In the genomic region with DNA sequence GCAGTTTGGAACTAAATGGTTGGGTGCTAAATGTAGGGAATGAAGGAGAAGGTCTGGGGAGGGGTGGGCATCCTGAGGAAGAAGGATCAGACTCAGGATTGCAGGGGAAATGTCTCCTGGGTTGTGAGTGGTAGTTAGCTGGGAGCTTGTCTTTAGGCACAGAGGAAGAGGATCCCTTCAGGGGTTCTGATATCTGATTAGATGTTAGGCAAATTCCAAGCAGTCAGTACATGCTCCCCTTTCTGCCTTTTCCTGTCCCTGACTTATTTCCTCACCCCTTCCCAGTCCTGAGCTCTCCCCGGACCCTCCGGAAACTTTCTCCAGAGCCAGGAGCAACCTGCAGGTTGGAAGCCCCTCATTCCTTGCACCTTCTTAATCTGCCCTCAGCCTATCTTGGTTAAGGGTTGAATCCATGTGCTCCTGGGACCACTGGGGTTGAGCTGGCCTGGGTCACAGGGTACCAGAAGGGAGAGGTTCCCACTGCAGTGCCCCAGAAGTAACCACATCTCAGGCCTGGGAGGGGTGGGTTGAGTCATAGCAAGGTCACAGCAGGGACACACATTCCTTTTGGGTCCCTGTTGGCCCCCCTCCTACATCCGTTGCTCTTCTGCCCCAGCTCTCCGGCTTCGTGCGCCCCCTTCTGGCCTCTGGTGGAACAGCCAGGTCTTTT, we compare ENCODE assay signal across 8 cellular contexts. TPM values are rescaled to one million over a fixed set of nuclear protein-coding genes. Genes with fewer than 3 reads are reported as not detected.
A peak's percentile ranks its signal among the peaks of the same experiment; 100 is the strongest.
DNase-seq lines count a peak whose midpoint lies in the region; ATAC-seq, FAIRE-seq and TF ChIP-seq lines count a peak whose summit lies in the region.

No MANE protein-coding gene starts in this region.

- H2AFZ ChIP-seq in mammary epithelial cell (ENCODE audit: low read depth, low read length), result peak overlapping the region; percentile 93

- peak; percentile 98 for TF ChIP-seq CTCF in A549 (IDR thresholded peaks at IDR 0.05)
- TF ChIP-seq CTCF in GM20000 (IDR thresholded peaks at IDR 0.05; ENCODE audit: extremely low read depth, missing control alignments), result peak; percentile 89
- TF ChIP-seq CTCF in WI38 (IDR thresholded peaks at IDR 0.05; ENCODE audit: low read depth, low read length), result peak; percentile 77
- peak; percentile 88 to 95 for TF ChIP-seq CTCF in mammary epithelial cell (conservative IDR thresholded peaks at IDR 0.05 in 1 of 2, IDR thresholded peaks at IDR 0.05 in 1 of 2; ENCODE audit: extremely low read depth in 1 of 2, insufficient read depth in 1 of 2, low read depth in 1 of 2, low read length in 2 of 2)

- dilution Hi-C loops in mammary epithelial cell (cut with HindIII; ENCODE audit: low sequenced_read_pairs), result no loop called here

- H3K4me3 ChIP-seq in A549 (peak overlapping the region; percentile 54), WI38 (ENCODE audit: low read depth, low read length) (peak overlapping the region; percentile 72), mammary epithelial cell (replicated peaks in 1 of 3; ENCODE audit: insufficient read depth in 1 of 3, low read depth in 2 of 3, low read length in 3 of 3) (peak overlapping the region; percentile 61 to 83 (median 79))

- WGBS in A549 (ENCODE audit: missing lambda C conversion rate), result 0% methylated on average over 6 of the region's 6 CpGs
- 2% methylated on average over 6 of the region's 6 CpGs for WGBS in mammary epithelial cell (ENCODE audit: low coverage, missing lambda C conversion rate)

- POLR2A ChIA-PET in A549 (lab: Yijun Ruan, JAX), result interaction anchor here (0.7 to 3.5 kb wide), 6 partner anchors 19 to 81 kb away, joined by 3 to 46 read pairs (median 10); a partner anchor contains a TSS

- no peaks in the 10 kb centered on the region for H3K27me3 ChIP-seq in mammary epithelial cell (ENCODE audit: insufficient read depth, low read length)

- intact Hi-C loops in mammary epithelial cell (cut with micrococcal nuclease), result loop anchor here (1.0 kb wide), 2 partner anchors 20 to 33 kb away; a partner anchor contains a TSS

- no peaks in the 10 kb centered on the region for H3K79me2 ChIP-seq in mammary epithelial cell (ENCODE audit: insufficient read depth, low read length)

- peak overlapping the region; percentile 95 for H3K4me2 ChIP-seq in A549
- H3K4me2 ChIP-seq in mammary epithelial cell (ENCODE audit: insufficient read depth, low read depth, low read length), result peak overlapping the region; percentile 99

- ATAC-seq in A549 (peak; percentile 71 to 75), HG03432 (IDR thresholded peaks at IDR 0.05; ENCODE audit: unreplicated experiment) (no peak)

- peak overlapping the region; percentile 92 to 95 for H3K27ac ChIP-seq in A549
- peak overlapping the region; percentile 66 for H3K27ac ChIP-seq in mammary epithelial cell (ENCODE audit: insufficient read depth, low read depth, low read length)

- H3K9me3 ChIP-seq in A549, result no peaks in the 10 kb centered on the region
- no peaks in the 10 kb centered on the region for H3K9me3 ChIP-seq in mammary epithelial cell (replicated peaks; ENCODE audit: insufficient read depth, low read length)

- H3K4me1 ChIP-seq in A549 (peaks cover 50% of the 10 kb centered on the region), mammary epithelial cell (ENCODE audit: insufficient read depth, low read length) (peaks cover 33% of the 10 kb centered on the region)

- BruUV-seq in mammary epithelial cell (replicated peaks; lab: Mats Ljungman, UMichigan), result TSS peak; percentile 50

- CTCF ChIA-PET in A549 (lab: Yijun Ruan, JAX) (interaction anchor here (0.5 to 38.0 kb wide), 27 partner anchors 9 to 204 kb away, joined by 3 to 1424 read pairs (median 3); a partner anchor contains a TSS), mammary epithelial cell (lab: Charles Lee; ENCODE audit: low non-redundant PET) (interaction anchor here (0.5 to 3.0 kb wide), 3 partner anchors 33 to 41 kb away, joined by 3 to 45 read pairs (median 6); no protein-coding TSS in a partner anchor)

- no peak for TF ChIP-seq EP300 in A549 (IDR thresholded peaks at IDR 0.05)

- TF ChIP-seq RAD21 in A549 (conservative IDR thresholded peaks at IDR 0.05 in 1 of 2, IDR thresholded peaks at IDR 0.05 in 1 of 2), result peak; percentile 95 to 96

- DNase-seq in A549 (ENCODE audit: low read depth in 1 of 2, low spot score in 1 of 2), result peak; percentile 95 to 98
- peak; percentile 91 for DNase-seq in GM20000 (ENCODE audit: low spot score)
- peak; percentile 68 for DNase-seq in NCI-H2196 treated with DMSO at 0.1 percent for 48 hours (lab: John Stamatoyannopoulos, UW; ENCODE audit: unreplicated experiment)
- peak; percentile 86 for DNase-seq in mammary epithelial cell
- peak; percentile 96 for DNase-seq in iris pigment epithelial cell (ENCODE audit: low read depth)
- DNase-seq in smooth muscle cell of the brain vasculature (ENCODE audit: low read depth, low spot score), result peak; percentile 85

- FAIRE-seq in A549 (lab: Jason Lieb, UNC), result no peak

- peak overlapping the region; percentile 57 for H3K9ac ChIP-seq in mammary epithelial cell (ENCODE audit: insufficient read depth, low read length)

- in situ Hi-C loops in mammary epithelial cell (cut with MboI; ENCODE audit: low sequenced_read_pairs in 2 of 2), result no loop called here

- no peaks in the 10 kb centered on the region for H4K20me1 ChIP-seq in mammary epithelial cell (ENCODE audit: insufficient read depth, low read length)

- peaks cover 9% of the 10 kb centered on the region for H3K36me3 ChIP-seq in mammary epithelial cell (ENCODE audit: insufficient read depth, low read length)

- TF ChIP-seq POLR2A in A549 (IDR thresholded peaks at IDR 0.05; ENCODE audit: low read length), result peak; percentile 30

TF ChIP-seq in A549, 52 proteins besides CTCF, POLR2A, EP300 and RAD21 (continues in another document):
- TF ChIP-seq CBX8 (IDR thresholded peaks at IDR 0.05) (no peak), FOSB (CRISPR knock-in tag; IDR thresholded peaks at IDR 0.05) (no peak), KDM1A (IDR thresholded peaks at IDR 0.05; ENCODE audit: low read depth) (no peak), TFCP2L1 (CRISPR knock-in tag; IDR thresholded peaks at IDR 0.05) (no peak), MAFK (IDR thresholded peaks at IDR 0.05; ENCODE audit: partially characterized antibody) (no peak), JUNB (IDR thresholded peaks at IDR 0.05) (peak; percentile 36; the same call in 1 of the 2 replicates), HOXB5 (CRISPR knock-in tag; IDR thresholded peaks at IDR 0.05) (no peak), EHF (CRISPR knock-in tag; IDR thresholded peaks at IDR 0.05) (no peak), ZC3H11A (IDR thresholded peaks at IDR 0.05) (no peak), HOXB13 (CRISPR knock-in tag; IDR thresholded peaks at IDR 0.05; ENCODE audit: low read depth) (no peak), CEBPB (IDR thresholded peaks at IDR 0.05) (peak in 1 of 2 experiments; percentile 6; a peak in 1 of 4 replicates), PHF8 (IDR thresholded peaks at IDR 0.05; ENCODE audit: borderline replicate concordance, low read depth) (no peak), SMC3 (IDR thresholded peaks at IDR 0.05) (peak; percentile 98), CHD2 (IDR thresholded peaks at IDR 0.05; ENCODE audit: low read length, partially characterized antibody) (no peak), RFX5 (IDR thresholded peaks at IDR 0.05) (no peak)
- TF ChIP-seq, protein P1, sequence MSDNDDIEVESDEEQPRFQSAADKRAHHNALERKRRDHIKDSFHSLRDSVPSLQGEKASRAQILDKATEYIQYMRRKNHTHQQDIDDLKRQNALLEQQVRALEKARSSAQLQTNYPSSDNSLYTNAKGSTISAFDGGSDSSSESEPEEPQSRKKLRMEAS (IDR thresholded peaks at IDR 0.05), result peak; percentile 65; the same call in 1 of the 2 replicates
- TF ChIP-seq, protein P2, sequence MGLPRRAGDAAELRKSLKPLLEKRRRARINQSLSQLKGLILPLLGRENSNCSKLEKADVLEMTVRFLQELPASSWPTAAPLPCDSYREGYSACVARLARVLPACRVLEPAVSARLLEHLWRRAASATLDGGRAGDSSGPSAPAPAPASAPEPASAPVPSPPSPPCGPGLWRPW (IDR thresholded peaks at IDR 0.05), result no peak

RNA-seq across cellular contexts. Expression of a gene that starts 1.6 kb away (rescaled TPM):
- polyA plus RNA-seq in A549 (2011; rRNA removed) (49.1 and 64.5 TPM in 2 replicates), A549 (2017; fragmentation: RNase III; extraction: RNeasy Plus Mini Kit Qiagen cat#74134 plus additional on column Dnase treatment) (128 to 155 TPM (median 128 TPM) in 3 replicates), mammary epithelial cell (291 TPM)
- 173 and 192 TPM in 2 replicates for polyA plus RNA-seq in A549 (2012; cell fraction: cytosol; rRNA removed)
- polyA plus RNA-seq in A549 (2012; cell fraction: nucleus; rRNA removed), result 121 and 142 TPM in 2 replicates
- 51.3 and 54.2 TPM in 2 replicates for polyA minus RNA-seq in A549 (2011; rRNA and poly(A)+ RNA removed)
- 100 to 1,000 TPM in 1 of 2 donors, 10 to 100 TPM in 1; 47.7 to 125 TPM for total RNA-seq in mammary epithelial cell
- 208 TPM for polyA minus RNA-seq in mammary epithelial cell

RNA-seq across cellular contexts. Expression of a gene that starts 4.2 kb away (rescaled TPM):
- polyA plus RNA-seq in A549 (2011; rRNA removed), result 0.12 and 0.14 TPM in 2 replicates
- 0.46 and 0.56 TPM in 2 replicates for polyA plus RNA-seq in A549 (2012; cell fraction: cytosol; rRNA removed)
- polyA plus RNA-seq in A549 (2012; cell fraction: nucleus; rRNA removed), result 1.9 TPM in 2 replicates
- 0.09 to 0.21 TPM (median 0.16 TPM) in 3 replicates for polyA plus RNA-seq in A549 (2017; fragmentation: RNase III; extraction: RNeasy Plus Mini Kit Qiagen cat#74134 plus additional on column Dnase treatment)
- polyA minus RNA-seq in A549 (2011; rRNA and poly(A)+ RNA removed), result 0.12 and 0.19 TPM in 2 replicates
- under 1 TPM in 1 of 2 donors, not detected in 1; 0.16 TPM for total RNA-seq in mammary epithelial cell
- 0.29 TPM for polyA plus RNA-seq in mammary epithelial cell
- polyA minus RNA-seq in mammary epithelial cell, result not detected

RNA-seq across cellular contexts. Expression of a gene that starts 19.9 kb away (rescaled TPM):
- polyA plus RNA-seq in A549 (2011; rRNA removed), result 26.8 and 28.1 TPM in 2 replicates
- 25.8 and 28.2 TPM in 2 replicates for polyA plus RNA-seq in A549 (2012; cell fraction: cytosol; rRNA removed)
- 28.8 and 33.3 TPM in 2 replicates for polyA plus RNA-seq in A549 (2012; cell fraction: nucleus; rRNA removed)
- polyA plus RNA-seq in A549 (2017; fragmentation: RNase III; extraction: RNeasy Plus Mini Kit Qiagen cat#74134 plus additional on column Dnase treatment), result 16.1 to 18.6 TPM (median 17.3 TPM) in 3 replicates
- polyA minus RNA-seq in A549 (2011; rRNA and poly(A)+ RNA removed), result 47.8 and 49.6 TPM in 2 replicates
- 10 to 100 TPM; 30.0 to 39.4 TPM for total RNA-seq in mammary epithelial cell
- 28.0 TPM for polyA plus RNA-seq in mammary epithelial cell
- 85.5 TPM for polyA minus RNA-seq in mammary epithelial cell

RNA-seq across cellular contexts. Expression of a gene that starts 49.3 kb away (rescaled TPM):
- 11.5 and 12.4 TPM in 2 replicates for polyA plus RNA-seq in A549 (2011; rRNA removed)
- polyA plus RNA-seq in A549 (2012; cell fraction: cytosol; rRNA removed), result 19.4 and 27.2 TPM in 2 replicates
- 72.7 and 109 TPM in 2 replicates for polyA plus RNA-seq in A549 (2012; cell fraction: nucleus; rRNA removed)
- 13.5 to 15.8 TPM (median 15.3 TPM) in 3 replicates for polyA plus RNA-seq in A549 (2017; fragmentation: RNase III; extraction: RNeasy Plus Mini Kit Qiagen cat#74134 plus additional on column Dnase treatment)
- 36.0 and 44.8 TPM in 2 replicates for polyA minus RNA-seq in A549 (2011; rRNA and poly(A)+ RNA removed)
- total RNA-seq in mammary epithelial cell, result 1 to 10 TPM; 3.7 to 4.2 TPM
- 6.6 TPM for polyA plus RNA-seq in mammary epithelial cell
- 16.7 TPM for polyA minus RNA-seq in mammary epithelial cell
